In genomic region chr12:4024701-4025419, GRCh38 we compare ENCODE assay signal across 21 cellular contexts.
DNase-seq lines count a peak whose midpoint lies in the region; ATAC-seq and TF ChIP-seq lines count a peak whose summit lies in the region.
"Had no signal": no experiment of that assay in that cellular context is flagged by ENCODE, and none has a peak within 500 bp of the region (broad histone marks: within the 10 kb centered on the region; RNA-seq: fewer than 3 reads in every experiment).

No MANE protein-coding gene starts in this region.

- H3K27ac ChIP-seq in adrenal gland (peak overlapping the region; percentile 41 to 91 (median 79)), neural progenitor cell (no peak overlapping the region)
- H3K27ac ChIP-seq: BLaER1, gastroesophageal sphincter, HL-60, Peyer's patch, stomach had no signal

- H2AFZ ChIP-seq in neural progenitor cell (replicated peaks): no peak overlapping the region

- POLR2A ChIA-PET in activated CD4-positive, alpha-beta T cell treated with anti-CD3 and anti-CD28 coated beads for 36 hours (lab: Charles Lee): interaction anchor here (0.7 kb wide), 1 partner anchor 92 kb away, joined by 4 read pairs; no protein-coding TSS in a partner anchor

- H3K9ac ChIP-seq in ES-I3 (ENCODE audit: low read depth, low read length) (peak overlapping the region; percentile 11), neural progenitor cell (no peak overlapping the region)
- H3K9ac ChIP-seq: BLaER1 had no signal

- CTCF ChIA-PET in activated CD4-positive, alpha-beta T cell treated with anti-CD3 and anti-CD28 coated beads for 36 hours (lab: Charles Lee): interaction anchor here (0.8 to 1.5 kb wide), 3 partner anchors 13 to 51 kb away, joined by 3 to 5 read pairs (median 3); no protein-coding TSS in a partner anchor

- H3K27me3 Mint-ChIP-seq in neural progenitor cell (ENCODE audit: insufficient read depth, low read depth): peaks cover 5% of the 10 kb centered on the region
- H3K27me3 Mint-ChIP-seq in activated CD4-positive, alpha-beta T cell treated with anti-CD3 and anti-CD28 coated beads for 36 hours: no peaks in the 10 kb centered on the region
- no peaks in the 10 kb centered on the region for H3K27me3 Mint-ChIP-seq in activated T-helper 2 cell treated with anti-CD3 and anti-CD28 coated beads, Interferon-gamma antibody, Interleukin-2, Interleukin-4, amounts not matched to agents 10 μg/mL and 5 μg/mL and 100 μg/mL, durations not matched to agents 14 hours and 24 hours and 36 hours (ENCODE audit: low read depth)
- H3K27me3 Mint-ChIP-seq: activated naive CD8-positive, alpha-beta T cell treated with anti-CD3 and anti-CD28 coated beads for 36 hours had no signal

- H3K79me2 ChIP-seq in neural progenitor cell (ENCODE audit: low read depth): no peaks in the 10 kb centered on the region

- no peaks in the 10 kb centered on the region for H3K9me3 ChIP-seq in ES-I3 (ENCODE audit: control insufficient read depth, insufficient read depth, low read length)
- H3K9me3 ChIP-seq in adrenal gland (replicated peaks in 1 of 3): no peaks in the 10 kb centered on the region
- H3K9me3 ChIP-seq in iPS-18c (ENCODE audit: control insufficient read depth, insufficient read depth, low read length): no peaks in the 10 kb centered on the region
- H3K9me3 ChIP-seq in neural progenitor cell (ENCODE audit: low read depth): no peaks in the 10 kb centered on the region
- H3K9me3 ChIP-seq: BLaER1, gastroesophageal sphincter, Peyer's patch, stomach, tibial nerve had no signal

- no peaks in the 10 kb centered on the region for H4K20me1 ChIP-seq in neural progenitor cell (ENCODE audit: low read depth)
- H4K20me1 ChIP-seq: BLaER1 had no signal

- H3K36me3 Mint-ChIP-seq in neural progenitor cell: no peaks in the 10 kb centered on the region
- H3K36me3 Mint-ChIP-seq in activated CD4-positive, alpha-beta T cell treated with anti-CD3 and anti-CD28 coated beads for 36 hours (ENCODE audit: low read depth): no peaks in the 10 kb centered on the region
- H3K36me3 Mint-ChIP-seq in activated T-helper 2 cell treated with anti-CD3 and anti-CD28 coated beads, Interferon-gamma antibody, Interleukin-2, Interleukin-4, amounts not matched to agents 10 μg/mL and 5 μg/mL and 100 μg/mL, durations not matched to agents 14 hours and 24 hours and 36 hours (ENCODE audit: low read depth): no peaks in the 10 kb centered on the region
- H3K36me3 Mint-ChIP-seq: activated naive CD8-positive, alpha-beta T cell treated with anti-CD3 and anti-CD28 coated beads for 36 hours had no signal

- peaks cover 82% of the 10 kb centered on the region for H3K4me1 Mint-ChIP-seq in neural progenitor cell
- peaks cover 25% of the 10 kb centered on the region for H3K4me1 Mint-ChIP-seq in activated CD4-positive, alpha-beta T cell treated with anti-CD3 and anti-CD28 coated beads for 36 hours
- H3K4me1 Mint-ChIP-seq in activated T-helper 2 cell treated with anti-CD3 and anti-CD28 coated beads, Interferon-gamma antibody, Interleukin-2, Interleukin-4, amounts not matched to agents 10 μg/mL and 5 μg/mL and 100 μg/mL, durations not matched to agents 14 hours and 24 hours and 36 hours (ENCODE audit: low read depth): peaks cover 26% of the 10 kb centered on the region

- peak overlapping the region; percentile 70 for H3K4me3 Mint-ChIP-seq in neural progenitor cell
- H3K4me3 Mint-ChIP-seq in activated CD4-positive, alpha-beta T cell treated with anti-CD3 and anti-CD28 coated beads for 36 hours: no peak overlapping the region
- no peak overlapping the region for H3K4me3 Mint-ChIP-seq in activated T-helper 2 cell treated with anti-CD3 and anti-CD28 coated beads, Interferon-gamma antibody, Interleukin-2, Interleukin-4, amounts not matched to agents 10 μg/mL and 5 μg/mL and 100 μg/mL, durations not matched to agents 14 hours and 24 hours and 36 hours (ENCODE audit: low read depth)
- H3K4me3 Mint-ChIP-seq: activated naive CD8-positive, alpha-beta T cell treated with anti-CD3 and anti-CD28 coated beads for 36 hours; effector memory CD8-positive, alpha-beta T cell had no signal

- WGBS in adrenal gland, 4 donors: 56 to 63% (median 58%) methylated on average over 15 to 17 of the region's 17 CpGs

- TF ChIP-seq CTCF in adrenal gland (IDR thresholded peaks at IDR 0.05) (no peak), neural progenitor cell (IDR thresholded peaks at IDR 0.05) (no peak)

- H3F3A ChIP-seq in neural progenitor cell (ENCODE audit: low read depth): peaks cover 37% of the 10 kb centered on the region

- peak overlapping the region; percentile 98 for H3K27ac Mint-ChIP-seq in neural progenitor cell
- no peak overlapping the region for H3K27ac Mint-ChIP-seq in activated CD4-positive, alpha-beta T cell treated with anti-CD3 and anti-CD28 coated beads for 36 hours
- H3K27ac Mint-ChIP-seq in activated T-helper 2 cell treated with anti-CD3 and anti-CD28 coated beads, Interferon-gamma antibody, Interleukin-2, Interleukin-4, amounts not matched to agents 10 μg/mL and 5 μg/mL and 100 μg/mL, durations not matched to agents 14 hours and 24 hours and 36 hours: no peak overlapping the region
- H3K27ac Mint-ChIP-seq: activated naive CD8-positive, alpha-beta T cell treated with anti-CD3 and anti-CD28 coated beads for 36 hours; effector memory CD8-positive, alpha-beta T cell had no signal

- H3K4me3 ChIP-seq in adrenal gland (no peak overlapping the region), iPS-18c (ENCODE audit: insufficient read depth, low read depth, low read length) (peak overlapping the region; percentile 16), neural progenitor cell (no peak overlapping the region)
- H3K4me3 ChIP-seq: BLaER1, gastroesophageal sphincter, Peyer's patch, stomach, tibial nerve had no signal

- H3K27me3 ChIP-seq in adrenal gland (no peaks in the 10 kb centered on the region), neural progenitor cell (peaks cover 57% of the 10 kb centered on the region)
- H3K27me3 ChIP-seq: BLaER1, gastroesophageal sphincter, Peyer's patch, stomach, tibial nerve had no signal

- DNase-seq in adrenal gland (peak in 3 of 7 donors; percentile 38 to 56 (median 54)), neural progenitor cell (ENCODE audit: low spot score) (peak; percentile 42), pons (ENCODE audit: low spot score) (no peak), AG08395 (ENCODE audit: low spot score) (no peak)
- DNase-seq in activated CD4-positive, alpha-beta T cell treated with anti-CD3 and anti-CD28 coated beads for 36 hours: no peak
- no peak for DNase-seq in activated T-helper 2 cell treated with anti-CD3 and anti-CD28 coated beads, Interferon-gamma antibody, Interleukin-2, Interleukin-4, amounts not matched to agents 10 μg/mL and 5 μg/mL and 100 μg/mL, durations not matched to agents 14 hours and 24 hours and 36 hours (ENCODE audit: low spot score)
- DNase-seq: activated CD4-positive, alpha-beta T cell treated with anti-CD3 and anti-CD28 coated beads for 48 hours; activated naive CD8-positive, alpha-beta T cell treated with anti-CD3 and anti-CD28 coated beads for 36 hours; effector memory CD8-positive, alpha-beta T cell; NCI-H1436; NCI-H510A treated with DMSO at 0.1 percent for 48 hours; occipital lobe; Peyer's patch; stomach had no signal

- H3K4me2 ChIP-seq in neural progenitor cell: peak overlapping the region; percentile 62
- H3K4me2 ChIP-seq: BLaER1 had no signal

- H3K36me3 ChIP-seq in ES-I3 (ENCODE audit: insufficient read depth, low read length): peaks cover 3% of the 10 kb centered on the region
- H3K36me3 ChIP-seq in adrenal gland (replicated peaks in 1 of 2): no peaks in the 10 kb centered on the region
- H3K36me3 ChIP-seq in neural progenitor cell: no peaks in the 10 kb centered on the region
- H3K36me3 ChIP-seq: BLaER1, gastroesophageal sphincter, Peyer's patch, stomach, tibial nerve had no signal

- no peak for TF ChIP-seq POLR2A in adrenal gland (IDR thresholded peaks at IDR 0.05)

- no peak for ATAC-seq in activated CD4-positive, alpha-beta T cell treated with anti-CD3 and anti-CD28 coated beads for 36 hours
- ATAC-seq: effector memory CD8-positive, alpha-beta T cell; gastroesophageal sphincter had no signal

- intact Hi-C loops in adrenal gland (cut with DNase I): no loop called here
- intact Hi-C loops in activated CD4-positive, alpha-beta T cell treated with anti-CD3 and anti-CD28 coated beads for 36 hours (cut with DNase I, micrococcal nuclease): no loop called here
- intact Hi-C loops in activated T-helper 2 cell treated with anti-CD3 and anti-CD28 coated beads, Interferon-gamma antibody, Interleukin-2, Interleukin-4, amounts not matched to agents 10 μg/mL and 5 μg/mL and 100 μg/mL, durations not matched to agents 14 hours and 24 hours and 36 hours (cut with micrococcal nuclease): no loop called here

- H3K4me1 ChIP-seq in ES-I3 (ENCODE audit: insufficient read depth, low read length): peaks cover 33% of the 10 kb centered on the region
- H3K4me1 ChIP-seq in adrenal gland (replicated peaks in 1 of 2): peaks cover 14 to 22% of the 10 kb centered on the region in 2 donors
- H3K4me1 ChIP-seq in neural progenitor cell: peaks cover 33% of the 10 kb centered on the region
- H3K4me1 ChIP-seq: gastroesophageal sphincter had no signal

- no peaks in the 10 kb centered on the region for H3K9me3 Mint-ChIP-seq in neural progenitor cell
- no peaks in the 10 kb centered on the region for H3K9me3 Mint-ChIP-seq in activated CD4-positive, alpha-beta T cell treated with anti-CD3 and anti-CD28 coated beads for 36 hours (ENCODE audit: low read depth)
- no peaks in the 10 kb centered on the region for H3K9me3 Mint-ChIP-seq in activated T-helper 2 cell treated with anti-CD3 and anti-CD28 coated beads, Interferon-gamma antibody, Interleukin-2, Interleukin-4, amounts not matched to agents 10 μg/mL and 5 μg/mL and 100 μg/mL, durations not matched to agents 14 hours and 24 hours and 36 hours
- H3K9me3 Mint-ChIP-seq: activated naive CD8-positive, alpha-beta T cell treated with anti-CD3 and anti-CD28 coated beads for 36 hours; effector memory CD8-positive, alpha-beta T cell; IgD-negative memory B cell had no signal
